Comparison of ENCODE assay signal across 15 cellular contexts in genomic region chr1:29459551-29459945, GRCh38.
DNase-seq lines count a peak whose midpoint lies in the region; ATAC-seq and TF ChIP-seq lines count a peak whose summit lies in the region.
"Had no signal": no experiment of that assay in that cellular context is flagged by ENCODE, and none has a peak within 500 bp of the region (broad histone marks: within the 10 kb centered on the region; RNA-seq: fewer than 3 reads in every experiment).

No MANE protein-coding gene starts in this region.

- H3K4me1 ChIP-seq in GM23338 (ENCODE audit: insufficient read depth) (no peaks in the 10 kb centered on the region), osteoblast (ENCODE audit: insufficient read depth, low read length) (no peaks in the 10 kb centered on the region)
- H3K4me1 ChIP-seq: A549, BE2C, HAP-1 had no signal

- no peaks in the 10 kb centered on the region for H3K36me3 ChIP-seq in GM23338 (ENCODE audit: insufficient read depth)
- no peaks in the 10 kb centered on the region for H3K36me3 ChIP-seq in H7 (replicated peaks; ENCODE audit: control insufficient read depth, insufficient read depth, low read length)
- H3K36me3 ChIP-seq in osteoblast (ENCODE audit: insufficient read depth, low read length): no peaks in the 10 kb centered on the region
- H3K36me3 ChIP-seq: BE2C, HAP-1 had no signal

- peaks cover 12% of the 10 kb centered on the region for H3K9me3 Mint-ChIP-seq in GM23338
- peaks cover 20% of the 10 kb centered on the region for H3K9me3 Mint-ChIP-seq in chondrocyte (ENCODE audit: low read depth)
- peaks cover 4% of the 10 kb centered on the region for H3K9me3 Mint-ChIP-seq in activated naive CD4-positive, alpha-beta T cell treated with anti-CD3 and anti-CD28 coated beads for 36 hours

- H3K79me2 ChIP-seq in GM23338 (replicated peaks; ENCODE audit: insufficient read depth) (no peaks in the 10 kb centered on the region), osteoblast (ENCODE audit: insufficient read depth, low read length) (no peaks in the 10 kb centered on the region)

- CTCF ChIA-PET in activated naive CD4-positive, alpha-beta T cell treated with anti-CD3 and anti-CD28 coated beads for 36 hours (lab: Charles Lee): no interaction called here

- intact Hi-C loops in activated naive CD4-positive, alpha-beta T cell treated with anti-CD3 and anti-CD28 coated beads for 36 hours (cut with micrococcal nuclease): no loop called here
- intact Hi-C loops in dorsolateral prefrontal cortex (cut with DNase I): no loop called here

- H3K4me2 ChIP-seq in GM23338: no peak overlapping the region
- H3K4me2 ChIP-seq in osteoblast (ENCODE audit: insufficient read depth, low read length): no peak overlapping the region
- H3K4me2 ChIP-seq: A549 had no signal

- H3K27me3 ChIP-seq in GM23338 (ENCODE audit: insufficient read depth): no peaks in the 10 kb centered on the region
- no peaks in the 10 kb centered on the region for H3K27me3 ChIP-seq in H7 (ENCODE audit: control insufficient read depth, insufficient read depth, low read length)
- H3K27me3 ChIP-seq in osteoblast (ENCODE audit: insufficient read depth, low read length): no peaks in the 10 kb centered on the region
- H3K27me3 ChIP-seq in dorsolateral prefrontal cortex: peaks cover 0 to 6% (median 0%) of the 10 kb centered on the region in 45 donors
- H3K27me3 ChIP-seq: BE2C had no signal

- peaks cover 5% of the 10 kb centered on the region; the same call in 2 of the 3 replicates for H3K4me1 Mint-ChIP-seq in GM23338
- no peaks in the 10 kb centered on the region for H3K4me1 Mint-ChIP-seq in chondrocyte (ENCODE audit: low read depth)
- no peaks in the 10 kb centered on the region for H3K4me1 Mint-ChIP-seq in activated naive CD4-positive, alpha-beta T cell treated with anti-CD3 and anti-CD28 coated beads for 36 hours (ENCODE audit: low read depth)
- H3K4me1 Mint-ChIP-seq: CD4-positive, alpha-beta memory T cell had no signal

- H4K20me1 ChIP-seq in GM23338 (replicated peaks; ENCODE audit: insufficient read depth): no peaks in the 10 kb centered on the region
- no peaks in the 10 kb centered on the region for H4K20me1 ChIP-seq in osteoblast (ENCODE audit: insufficient read depth, low read length)

- H3K36me3 Mint-ChIP-seq in GM23338 (ENCODE audit: low read depth) (no peaks in the 10 kb centered on the region; the same call in 1 of the 3 replicates), chondrocyte (ENCODE audit: low read depth) (peaks cover 3% of the 10 kb centered on the region)
- no peaks in the 10 kb centered on the region for H3K36me3 Mint-ChIP-seq in activated naive CD4-positive, alpha-beta T cell treated with anti-CD3 and anti-CD28 coated beads for 36 hours (ENCODE audit: low read depth)
- H3K36me3 Mint-ChIP-seq: CD4-positive, alpha-beta memory T cell had no signal

- no peak overlapping the region for H3K27ac ChIP-seq in GM23338 (ENCODE audit: low read depth)
- no peak overlapping the region for H3K27ac ChIP-seq in osteoblast (ENCODE audit: low read depth, low read length)
- no peak overlapping the region for H3K27ac ChIP-seq in dorsolateral prefrontal cortex
- H3K27ac ChIP-seq: A549, C4-2B had no signal

- H3K27me3 Mint-ChIP-seq in GM23338 (ENCODE audit: insufficient read depth, low read depth, poor library complexity): peaks cover 10% of the 10 kb centered on the region
- peaks cover 11% of the 10 kb centered on the region for H3K27me3 Mint-ChIP-seq in chondrocyte (ENCODE audit: low read depth)
- peaks cover 4% of the 10 kb centered on the region for H3K27me3 Mint-ChIP-seq in activated naive CD4-positive, alpha-beta T cell treated with anti-CD3 and anti-CD28 coated beads for 36 hours (ENCODE audit: low read depth)

- no peak overlapping the region for H2AFZ ChIP-seq in GM23338
- no peak overlapping the region for H2AFZ ChIP-seq in osteoblast (ENCODE audit: low read length)

- no peaks in the 10 kb centered on the region for H3F3A ChIP-seq in GM23338 (replicated peaks; ENCODE audit: low read depth)

- H3K9me3 ChIP-seq in osteoblast (ENCODE audit: low read depth, low read length): no peaks in the 10 kb centered on the region
- H3K9me3 ChIP-seq: A549, BE2C, HAP-1 had no signal

- ATAC-seq in GM23338: no peak
- ATAC-seq: A549, GM12878 had no signal

- H3K4me3 ChIP-seq in GM23338 (no peak overlapping the region), H7 (ENCODE audit: insufficient read depth, low read depth, low read length) (no peak overlapping the region), osteoblast (ENCODE audit: insufficient read depth, low read length) (no peak overlapping the region), dorsolateral prefrontal cortex (no peak overlapping the region)
- H3K4me3 ChIP-seq: A549, GM12878, HAP-1 had no signal

- TF ChIP-seq CTCF in GM23338 (conservative IDR thresholded peaks at IDR 0.05; ENCODE audit: low read depth in 2 of 2) (no peak), chondrocyte (IDR thresholded peaks at IDR 0.05) (no peak), osteoblast (IDR thresholded peaks at IDR 0.05; ENCODE audit: extremely low read depth, low read depth, low read length) (no peak), dorsolateral prefrontal cortex (IDR thresholded peaks at IDR 0.05 in 54 of 56, conservative IDR thresholded peaks at IDR 0.05 in 2 of 56; ENCODE audit: low read depth in 1 of 56, partially characterized antibody in 56 of 56) (no peak)

- no peaks in the 10 kb centered on the region for H3K9me2 ChIP-seq in GM23338 (ENCODE audit: insufficient read depth)

- H3K4me3 Mint-ChIP-seq in GM23338 (no peak overlapping the region), chondrocyte (ENCODE audit: unreplicated experiment) (no peak overlapping the region)
- H3K4me3 Mint-ChIP-seq in activated naive CD4-positive, alpha-beta T cell treated with anti-CD3 and anti-CD28 coated beads for 36 hours: no peak overlapping the region
- H3K4me3 Mint-ChIP-seq: CD4-positive, alpha-beta memory T cell; HFFc6 had no signal

- DNase-seq in GM23338 (ENCODE audit: low spot score): no peak
- DNase-seq in H7: peak; percentile 35
- peak; percentile 42 for DNase-seq in chondrocyte (ENCODE audit: low spot score)
- DNase-seq in osteoblast (ENCODE audit: insufficient read length, low spot score, missing footprints): peak; percentile 29
- DNase-seq in activated naive CD4-positive, alpha-beta T cell treated with anti-CD3 and anti-CD28 coated beads for 36 hours: no peak
- no peak for DNase-seq in dorsolateral prefrontal cortex
- DNase-seq: BE2C; CD4-positive, alpha-beta memory T cell; DMS79; GOT3; HFFc6 had no signal

- H3K27ac Mint-ChIP-seq in GM23338 (peak overlapping the region; percentile 27; the same call in 1 of the 2 replicates), chondrocyte (ENCODE audit: unreplicated experiment) (no peak overlapping the region)
- no peak overlapping the region for H3K27ac Mint-ChIP-seq in activated naive CD4-positive, alpha-beta T cell treated with anti-CD3 and anti-CD28 coated beads for 36 hours
- H3K27ac Mint-ChIP-seq: CD4-positive, alpha-beta memory T cell; HFFc6 had no signal

TF ChIP-seq in GM23338, 12 proteins besides CTCF, POLR2A, EP300 and RAD21 (continues in another document):
- TF ChIP-seq, protein P1, sequence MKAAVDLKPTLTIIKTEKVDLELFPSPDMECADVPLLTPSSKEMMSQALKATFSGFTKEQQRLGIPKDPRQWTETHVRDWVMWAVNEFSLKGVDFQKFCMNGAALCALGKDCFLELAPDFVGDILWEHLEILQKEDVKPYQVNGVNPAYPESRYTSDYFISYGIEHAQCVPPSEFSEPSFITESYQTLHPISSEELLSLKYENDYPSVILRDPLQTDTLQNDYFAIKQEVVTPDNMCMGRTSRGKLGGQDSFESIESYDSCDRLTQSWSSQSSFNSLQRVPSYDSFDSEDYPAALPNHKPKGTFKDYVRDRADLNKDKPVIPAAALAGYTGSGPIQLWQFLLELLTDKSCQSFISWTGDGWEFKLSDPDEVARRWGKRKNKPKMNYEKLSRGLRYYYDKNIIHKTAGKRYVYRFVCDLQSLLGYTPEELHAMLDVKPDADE (IDR thresholded peaks at IDR 0.05): no peak
- TF ChIP-seq POLR2AphosphoS5 (IDR thresholded peaks at IDR 0.05; ENCODE audit: low read depth) (no peak), EZH2 (IDR thresholded peaks at IDR 0.05; ENCODE audit: low read depth, unreplicated experiment) (no peak), CREB1 (CRISPR knock-in tag; IDR thresholded peaks at IDR 0.05; ENCODE audit: low read depth) (no peak), ZNF114 (CRISPR knock-in tag; IDR thresholded peaks at IDR 0.05) (no peak), NANOG (IDR thresholded peaks at IDR 0.05; ENCODE audit: borderline replicate concordance) (no peak), ZNF331 (CRISPR knock-in tag; IDR thresholded peaks at IDR 0.05; ENCODE audit: low read depth) (no peak), JUNB (IDR thresholded peaks at IDR 0.05; ENCODE audit: unreplicated experiment) (no peak), EZH2phosphoT487 (IDR thresholded peaks at IDR 0.05; ENCODE audit: unreplicated experiment) (no peak)
- TF ChIP-seq, protein P2, sequence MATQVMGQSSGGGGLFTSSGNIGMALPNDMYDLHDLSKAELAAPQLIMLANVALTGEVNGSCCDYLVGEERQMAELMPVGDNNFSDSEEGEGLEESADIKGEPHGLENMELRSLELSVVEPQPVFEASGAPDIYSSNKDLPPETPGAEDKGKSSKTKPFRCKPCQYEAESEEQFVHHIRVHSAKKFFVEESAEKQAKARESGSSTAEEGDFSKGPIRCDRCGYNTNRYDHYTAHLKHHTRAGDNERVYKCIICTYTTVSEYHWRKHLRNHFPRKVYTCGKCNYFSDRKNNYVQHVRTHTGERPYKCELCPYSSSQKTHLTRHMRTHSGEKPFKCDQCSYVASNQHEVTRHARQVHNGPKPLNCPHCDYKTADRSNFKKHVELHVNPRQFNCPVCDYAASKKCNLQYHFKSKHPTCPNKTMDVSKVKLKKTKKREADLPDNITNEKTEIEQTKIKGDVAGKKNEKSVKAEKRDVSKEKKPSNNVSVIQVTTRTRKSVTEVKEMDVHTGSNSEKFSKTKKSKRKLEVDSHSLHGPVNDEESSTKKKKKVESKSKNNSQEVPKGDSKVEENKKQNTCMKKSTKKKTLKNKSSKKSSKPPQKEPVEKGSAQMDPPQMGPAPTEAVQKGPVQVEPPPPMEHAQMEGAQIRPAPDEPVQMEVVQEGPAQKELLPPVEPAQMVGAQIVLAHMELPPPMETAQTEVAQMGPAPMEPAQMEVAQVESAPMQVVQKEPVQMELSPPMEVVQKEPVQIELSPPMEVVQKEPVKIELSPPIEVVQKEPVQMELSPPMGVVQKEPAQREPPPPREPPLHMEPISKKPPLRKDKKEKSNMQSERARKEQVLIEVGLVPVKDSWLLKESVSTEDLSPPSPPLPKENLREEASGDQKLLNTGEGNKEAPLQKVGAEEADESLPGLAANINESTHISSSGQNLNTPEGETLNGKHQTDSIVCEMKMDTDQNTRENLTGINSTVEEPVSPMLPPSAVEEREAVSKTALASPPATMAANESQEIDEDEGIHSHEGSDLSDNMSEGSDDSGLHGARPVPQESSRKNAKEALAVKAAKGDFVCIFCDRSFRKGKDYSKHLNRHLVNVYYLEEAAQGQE (IDR thresholded peaks at IDR 0.05; ENCODE audit: unreplicated experiment): no peak

Comparison
In these comparisons a context has a peak if more than half of its experiments do, and no peak if none do; other contexts are left out.
1. DNase-seq: peak in H7 (single experiment), chondrocyte (single experiment) and osteoblast (single experiment); none in GM23338 (single experiment), activated naive CD4-positive, alpha-beta T cell treated with anti-CD3 and anti-CD28 coated beads for 36 hours (single experiment) and dorsolateral prefrontal cortex (0 of 10).